Comparison of ENCODE assay signal across 3 cellular contexts in the genomic region with DNA sequence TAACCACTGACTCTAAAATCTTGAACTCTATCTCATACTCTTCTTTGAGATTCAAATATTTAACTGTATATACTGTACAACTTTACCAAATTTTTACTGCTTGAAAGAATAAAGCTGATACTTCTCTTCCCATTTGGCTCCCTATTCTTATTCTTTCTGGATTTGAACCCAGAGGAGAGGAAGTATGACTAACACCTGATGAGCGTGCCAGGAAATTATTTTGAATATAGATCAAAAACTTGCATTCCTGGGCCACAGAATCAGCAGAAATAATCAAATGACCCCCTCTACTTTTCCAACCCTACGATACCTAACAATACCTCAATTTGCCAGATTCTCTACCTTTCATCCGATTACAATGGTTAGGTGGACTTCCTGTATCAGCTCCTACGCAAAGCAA.
A peak's percentile ranks its signal among the peaks of the same experiment; 100 is the strongest.
TF ChIP-seq lines count a peak whose summit lies in the region.

No MANE protein-coding gene starts in this region.

TF ChIP-seq in SK-N-SH, 30 proteins besides CTCF, POLR2A, EP300 and RAD21 (continued from another document):
- TF ChIP-seq, protein P1, sequence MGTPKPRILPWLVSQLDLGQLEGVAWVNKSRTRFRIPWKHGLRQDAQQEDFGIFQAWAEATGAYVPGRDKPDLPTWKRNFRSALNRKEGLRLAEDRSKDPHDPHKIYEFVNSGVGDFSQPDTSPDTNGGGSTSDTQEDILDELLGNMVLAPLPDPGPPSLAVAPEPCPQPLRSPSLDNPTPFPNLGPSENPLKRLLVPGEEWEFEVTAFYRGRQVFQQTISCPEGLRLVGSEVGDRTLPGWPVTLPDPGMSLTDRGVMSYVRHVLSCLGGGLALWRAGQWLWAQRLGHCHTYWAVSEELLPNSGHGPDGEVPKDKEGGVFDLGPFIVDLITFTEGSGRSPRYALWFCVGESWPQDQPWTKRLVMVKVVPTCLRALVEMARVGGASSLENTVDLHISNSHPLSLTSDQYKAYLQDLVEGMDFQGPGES (IDR thresholded peaks at IDR 0.05; ENCODE audit: low read depth, low read length): no peak
- TF ChIP-seq RXRA (IDR thresholded peaks at IDR 0.05; ENCODE audit: borderline replicate concordance, low read depth): no peak
- no peak for TF ChIP-seq FOXJ3 (CRISPR knock-in tag; IDR thresholded peaks at IDR 0.05)
- TF ChIP-seq, protein P2, sequence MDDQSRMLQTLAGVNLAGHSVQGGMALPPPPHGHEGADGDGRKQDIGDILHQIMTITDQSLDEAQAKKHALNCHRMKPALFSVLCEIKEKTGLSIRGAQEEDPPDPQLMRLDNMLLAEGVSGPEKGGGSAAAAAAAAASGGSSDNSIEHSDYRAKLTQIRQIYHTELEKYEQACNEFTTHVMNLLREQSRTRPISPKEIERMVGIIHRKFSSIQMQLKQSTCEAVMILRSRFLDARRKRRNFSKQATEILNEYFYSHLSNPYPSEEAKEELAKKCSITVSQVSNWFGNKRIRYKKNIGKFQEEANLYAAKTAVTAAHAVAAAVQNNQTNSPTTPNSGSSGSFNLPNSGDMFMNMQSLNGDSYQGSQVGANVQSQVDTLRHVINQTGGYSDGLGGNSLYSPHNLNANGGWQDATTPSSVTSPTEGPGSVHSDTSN (IDR thresholded peaks at IDR 0.05): no peak
- no peak for TF ChIP-seq MXI1 (IDR thresholded peaks at IDR 0.05; ENCODE audit: low read depth, low read length)
- TF ChIP-seq, protein P3, sequence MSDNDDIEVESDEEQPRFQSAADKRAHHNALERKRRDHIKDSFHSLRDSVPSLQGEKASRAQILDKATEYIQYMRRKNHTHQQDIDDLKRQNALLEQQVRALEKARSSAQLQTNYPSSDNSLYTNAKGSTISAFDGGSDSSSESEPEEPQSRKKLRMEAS (IDR thresholded peaks at IDR 0.05; ENCODE audit: low read depth): no peak
- no peak for TF ChIP-seq RFX5 (IDR thresholded peaks at IDR 0.05; ENCODE audit: low read length)
- TF ChIP-seq FOXM1 (IDR thresholded peaks at IDR 0.05; ENCODE audit: low read depth): no peak
- TF ChIP-seq NFIC (IDR thresholded peaks at IDR 0.05; ENCODE audit: borderline replicate concordance): peak; percentile 62
- TF ChIP-seq, protein P4, sequence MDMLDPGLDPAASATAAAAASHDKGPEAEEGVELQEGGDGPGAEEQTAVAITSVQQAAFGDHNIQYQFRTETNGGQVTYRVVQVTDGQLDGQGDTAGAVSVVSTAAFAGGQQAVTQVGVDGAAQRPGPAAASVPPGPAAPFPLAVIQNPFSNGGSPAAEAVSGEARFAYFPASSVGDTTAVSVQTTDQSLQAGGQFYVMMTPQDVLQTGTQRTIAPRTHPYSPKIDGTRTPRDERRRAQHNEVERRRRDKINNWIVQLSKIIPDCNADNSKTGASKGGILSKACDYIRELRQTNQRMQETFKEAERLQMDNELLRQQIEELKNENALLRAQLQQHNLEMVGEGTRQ (IDR thresholded peaks at IDR 0.05; ENCODE audit: borderline replicate concordance, low read depth, low read length): no peak
- TF ChIP-seq POLR2AphosphoS5 (IDR thresholded peaks at IDR 0.05; ENCODE audit: low read depth, low read length): no peak

TF ChIP-seq in SK-N-SH treated with all-trans-retinoic acid at 6 μM for 48 hours, 23 proteins besides CTCF, POLR2A, EP300 and RAD21 (continued from another document):
- TF ChIP-seq, protein P5, sequence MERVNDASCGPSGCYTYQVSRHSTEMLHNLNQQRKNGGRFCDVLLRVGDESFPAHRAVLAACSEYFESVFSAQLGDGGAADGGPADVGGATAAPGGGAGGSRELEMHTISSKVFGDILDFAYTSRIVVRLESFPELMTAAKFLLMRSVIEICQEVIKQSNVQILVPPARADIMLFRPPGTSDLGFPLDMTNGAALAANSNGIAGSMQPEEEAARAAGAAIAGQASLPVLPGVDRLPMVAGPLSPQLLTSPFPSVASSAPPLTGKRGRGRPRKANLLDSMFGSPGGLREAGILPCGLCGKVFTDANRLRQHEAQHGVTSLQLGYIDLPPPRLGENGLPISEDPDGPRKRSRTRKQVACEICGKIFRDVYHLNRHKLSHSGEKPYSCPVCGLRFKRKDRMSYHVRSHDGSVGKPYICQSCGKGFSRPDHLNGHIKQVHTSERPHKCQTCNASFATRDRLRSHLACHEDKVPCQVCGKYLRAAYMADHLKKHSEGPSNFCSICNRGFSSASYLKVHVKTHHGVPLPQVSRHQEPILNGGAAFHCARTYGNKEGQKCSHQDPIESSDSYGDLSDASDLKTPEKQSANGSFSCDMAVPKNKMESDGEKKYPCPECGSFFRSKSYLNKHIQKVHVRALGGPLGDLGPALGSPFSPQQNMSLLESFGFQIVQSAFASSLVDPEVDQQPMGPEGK (CRISPR knock-in tag; IDR thresholded peaks at IDR 0.05; ENCODE audit: borderline replicate concordance): no peak
- TF ChIP-seq ZFP3 (CRISPR knock-in tag; IDR thresholded peaks at IDR 0.05): no peak

TF ChIP-seq in endothelial cell of umbilical vein, 7 proteins besides CTCF, POLR2A, EP300 and RAD21 (continued from another document):
- peak; percentile 21 for TF ChIP-seq POLR2AphosphoS5 (IDR thresholded peaks at IDR 0.05; ENCODE audit: insufficient read depth, low read depth, low read length)
